9 cellular contexts compared by ENCODE assay signal in genomic region chr18:7144921-7145320, GRCh38. TPM values are rescaled to one million over a fixed set of nuclear protein-coding genes. Genes with fewer than 3 reads are reported as not detected.
"Had no signal": no experiment of that assay in that cellular context is flagged by ENCODE, and none has a peak within 500 bp of the region (broad histone marks: within the 10 kb centered on the region; RNA-seq: fewer than 3 reads in every experiment).

No MANE protein-coding gene starts in this region.

RNA-seq across cellular contexts. Expression of gene LAMA1, which starts 27.3 kb away (rescaled TPM):
- total RNA-seq: activated naive CD4-positive, alpha-beta T cell treated with anti-CD3 and anti-CD28 coated beads for 36 hours; activated naive CD4-positive, alpha-beta T cell treated with anti-CD3 and anti-CD28 coated beads, Interleukin-2, amount 50 U/mL, for 72 hours; activated naive CD8-positive, alpha-beta T cell treated with anti-CD3 and anti-CD28 coated beads for 36 hours; activated naive CD8-positive, alpha-beta T cell treated with anti-CD3 and anti-CD28 coated beads, Interleukin-2, amount 10 ng/mL, durations not matched to agents 7 days and 5 days; activated T-cell treated with anti-CD3 and anti-CD28 coated beads, Interleukin-2, amount 50 U/mL, for 72 hours; activated T-helper 1 cell treated with anti-CD3 and anti-CD28 coated beads, Interleukin-12 subunit alpha, Interleukin-12 subunit beta, Interleukin-2, Interleukin-4 antibody, amounts not matched to agents 30 ng/mL and 10 ng/mL and 1 ng/mL, durations not matched to agents 14 hours and 24 hours and 36 hours; activated T-helper 17 cell treated with anti-CD3 and anti-CD28 coated beads, Interleukin-2, amount 50 U/mL, for 72 hours; activated T-helper 2 cell treated with anti-CD3 and anti-CD28 coated beads, Interferon-gamma antibody, Interleukin-2, Interleukin-4, amounts not matched to agents 10 μg/mL and 5 μg/mL and 100 μg/mL, durations not matched to agents 14 hours and 24 hours and 36 hours; ascending aorta had no signal
